Comparison of ENCODE assay signal across 16 cellular contexts in genomic region chr7:100929811-100930174, GRCh38. TPM values are rescaled to one million over a fixed set of nuclear protein-coding genes. Genes with fewer than 3 reads are reported as not detected.
A peak's percentile ranks its signal among the peaks of the same experiment; 100 is the strongest.
DNase-seq lines count a peak whose midpoint lies in the region; ATAC-seq and TF ChIP-seq lines count a peak whose summit lies in the region.
"Had no signal": no experiment of that assay in that cellular context is flagged by ENCODE, and none has a peak within 500 bp of the region (broad histone marks: within the 10 kb centered on the region; RNA-seq: fewer than 3 reads in every experiment).

No MANE protein-coding gene starts in this region.

- POLR2A ChIA-PET in MCF 10A (lab: Yijun Ruan, JAX): no interaction called here

- no peak overlapping the region for H3K27ac Mint-ChIP-seq in MCF 10A (ENCODE audit: low read depth, unreplicated experiment)
- no peak overlapping the region for H3K27ac Mint-ChIP-seq in activated CD8-positive, alpha-beta memory T cell treated with anti-CD3 and anti-CD28 coated beads, Interleukin-2, amount 10 ng/mL, durations not matched to agents 7 days and 5 days
- H3K27ac Mint-ChIP-seq: CD8-positive, alpha-beta T cell had no signal

- no peak for ATAC-seq in activated CD8-positive, alpha-beta memory T cell treated with anti-CD3 and anti-CD28 coated beads, Interleukin-2, amount 10 ng/mL, durations not matched to agents 7 days and 5 days
- ATAC-seq: CD8-positive, alpha-beta T cell; Panc1 had no signal

- no peaks in the 10 kb centered on the region for H3K27me3 Mint-ChIP-seq in MCF 10A (ENCODE audit: insufficient read depth, unreplicated experiment)
- H3K27me3 Mint-ChIP-seq in activated CD8-positive, alpha-beta memory T cell treated with anti-CD3 and anti-CD28 coated beads, Interleukin-2, amount 10 ng/mL, durations not matched to agents 7 days and 5 days: peaks cover 9% of the 10 kb centered on the region

- intact Hi-C loops in mammary epithelial cell (cut with micrococcal nuclease) (no loop called here), MCF 10A (cut with micrococcal nuclease) (no loop called here), posterior vena cava (cut with DNase I) (no loop called here)

- H3K4me2 ChIP-seq in mammary epithelial cell (ENCODE audit: insufficient read depth, low read depth, low read length): peak overlapping the region; percentile 44

- H3K9me3 ChIP-seq in mammary epithelial cell (replicated peaks; ENCODE audit: insufficient read depth, low read length): no peaks in the 10 kb centered on the region
- H3K9me3 ChIP-seq in iPS-15b (ENCODE audit: control insufficient read depth, insufficient read depth, low read length): peaks cover 2% of the 10 kb centered on the region

- dilution Hi-C loops in mammary epithelial cell (cut with HindIII; ENCODE audit: low sequenced_read_pairs): loop anchor here (10.0 kb wide), 1 partner anchor 585 kb away; no protein-coding TSS in a partner anchor

- H4K20me1 ChIP-seq in mammary epithelial cell (ENCODE audit: insufficient read depth, low read length): no peaks in the 10 kb centered on the region

- CTCF ChIA-PET in mammary epithelial cell (lab: Charles Lee; ENCODE audit: low non-redundant PET) (no interaction called here), MCF 10A (lab: Yijun Ruan, JAX) (no interaction called here)
- CTCF ChIA-PET in activated CD8-positive, alpha-beta memory T cell treated with anti-CD3 and anti-CD28 coated beads, Interleukin-2, amount 10 ng/mL, durations not matched to agents 7 days and 5 days (lab: Charles Lee): no interaction called here

- no peak overlapping the region for H3K27ac ChIP-seq in mammary epithelial cell (ENCODE audit: insufficient read depth, low read depth, low read length)
- H3K27ac ChIP-seq: 22Rv1 had no signal

- WGBS in mammary epithelial cell (ENCODE audit: low coverage, missing lambda C conversion rate): no CpG with 5 or more reads among the region's 1 CpG

- no peak overlapping the region for H3K4me3 Mint-ChIP-seq in MCF 10A (ENCODE audit: unreplicated experiment)
- no peak overlapping the region for H3K4me3 Mint-ChIP-seq in activated CD8-positive, alpha-beta memory T cell treated with anti-CD3 and anti-CD28 coated beads, Interleukin-2, amount 10 ng/mL, durations not matched to agents 7 days and 5 days
- H3K4me3 Mint-ChIP-seq: CD8-positive, alpha-beta T cell had no signal

- H3K27me3 ChIP-seq in mammary epithelial cell (ENCODE audit: insufficient read depth, low read length) (no peaks in the 10 kb centered on the region), iPS-15b (ENCODE audit: control insufficient read depth, insufficient read depth, low read length) (no peaks in the 10 kb centered on the region)

- H2AFZ ChIP-seq in mammary epithelial cell (ENCODE audit: low read depth, low read length): peak overlapping the region; percentile 38

- no peaks in the 10 kb centered on the region for H3K36me3 Mint-ChIP-seq in MCF 10A (ENCODE audit: insufficient read depth, unreplicated experiment)
- no peaks in the 10 kb centered on the region for H3K36me3 Mint-ChIP-seq in activated CD8-positive, alpha-beta memory T cell treated with anti-CD3 and anti-CD28 coated beads, Interleukin-2, amount 10 ng/mL, durations not matched to agents 7 days and 5 days
- H3K36me3 Mint-ChIP-seq: CD8-positive, alpha-beta T cell had no signal

- H3K4me1 ChIP-seq in mammary epithelial cell (ENCODE audit: insufficient read depth, low read length) (peaks cover 13% of the 10 kb centered on the region), iPS-15b (ENCODE audit: control insufficient read depth, insufficient read depth, low read length) (peaks cover 12% of the 10 kb centered on the region)

- in situ Hi-C loops in mammary epithelial cell (cut with MboI; ENCODE audit: low sequenced_read_pairs in 2 of 2): no loop called here

- no peaks in the 10 kb centered on the region for H3K4me1 Mint-ChIP-seq in MCF 10A (ENCODE audit: insufficient read depth, unreplicated experiment)
- H3K4me1 Mint-ChIP-seq in activated CD8-positive, alpha-beta memory T cell treated with anti-CD3 and anti-CD28 coated beads, Interleukin-2, amount 10 ng/mL, durations not matched to agents 7 days and 5 days: no peaks in the 10 kb centered on the region

- H3K36me3 ChIP-seq in mammary epithelial cell (ENCODE audit: insufficient read depth, low read length): no peaks in the 10 kb centered on the region
- H3K36me3 ChIP-seq in iPS-15b (ENCODE audit: control insufficient read depth, insufficient read depth, low read length): no peaks in the 10 kb centered on the region

- H3K4me3 ChIP-seq in mammary epithelial cell (replicated peaks in 1 of 3; ENCODE audit: insufficient read depth in 1 of 3, low read depth in 2 of 3, low read length in 3 of 3) (no peak overlapping the region), iPS-15b (ENCODE audit: low read depth, low read length) (no peak overlapping the region)

- TF ChIP-seq CTCF in mammary epithelial cell (conservative IDR thresholded peaks at IDR 0.05 in 1 of 2, IDR thresholded peaks at IDR 0.05 in 1 of 2; ENCODE audit: extremely low read depth in 1 of 2, insufficient read depth in 1 of 2, low read depth in 1 of 2, low read length in 2 of 2) (no peak), MCF 10A (IDR thresholded peaks at IDR 0.05; ENCODE audit: unreplicated experiment) (no peak)

- no peaks in the 10 kb centered on the region for H3K9me3 Mint-ChIP-seq in MCF 10A (ENCODE audit: unreplicated experiment)
- H3K9me3 Mint-ChIP-seq in activated CD8-positive, alpha-beta memory T cell treated with anti-CD3 and anti-CD28 coated beads, Interleukin-2, amount 10 ng/mL, durations not matched to agents 7 days and 5 days (ENCODE audit: low read depth): peaks cover 4% of the 10 kb centered on the region

- BruUV-seq in mammary epithelial cell (replicated peaks; lab: Mats Ljungman, UMichigan): no TSS peak
- BruUV-seq in MCF 10A (replicated peaks; lab: Mats Ljungman, UMichigan): no TSS peak

- no peak overlapping the region for H3K9ac ChIP-seq in mammary epithelial cell (ENCODE audit: insufficient read depth, low read length)
- H3K9ac ChIP-seq in iPS-15b (ENCODE audit: low read depth, low read length): peak overlapping the region; percentile 56

- DNase-seq in mammary epithelial cell (no peak), MCF 10A (ENCODE audit: unreplicated experiment) (no peak), posterior vena cava (ENCODE audit: low spot score) (peak; percentile 23), HCEC 1CT (no peak), DMS153 treated with DMSO at 0.1 percent for 48 hours (lab: John Stamatoyannopoulos, UW; ENCODE audit: unreplicated experiment) (no peak)
- DNase-seq in effector CD8-positive, alpha-beta T cell (lab: John Stamatoyannopoulos, UW): no peak
- no peak for DNase-seq in activated CD8-positive, alpha-beta memory T cell treated with anti-CD3 and anti-CD28 coated beads, Interleukin-2, amount 10 ng/mL, durations not matched to agents 7 days and 5 days
- DNase-seq: CD8-positive, alpha-beta T cell; NCI-H1048; NCI-H2107; SHP77 treated with DMSO at 0.1 percent for 48 hours had no signal

- no peaks in the 10 kb centered on the region for H3K79me2 ChIP-seq in mammary epithelial cell (ENCODE audit: insufficient read depth, low read length)

RNA-seq across cellular contexts. Expression of gene MUC3A, which starts 19.5 kb away (rescaled TPM):
- total RNA-seq in mammary epithelial cell: 1 to 10 TPM in 1 of 2 donors, under 1 TPM in 1; 0.33 to 6.0 TPM
- 0.51 TPM for polyA plus RNA-seq in mammary epithelial cell
- polyA minus RNA-seq in mammary epithelial cell: 0.21 TPM
- not detected in 2 replicates for total RNA-seq in MCF 10A (2022)
- under 1 TPM; 0.52 to 0.74 TPM for total RNA-seq in posterior vena cava
- total RNA-seq in activated CD8-positive, alpha-beta memory T cell treated with anti-CD3 and anti-CD28 coated beads, Interleukin-2, amount 10 ng/mL, durations not matched to agents 7 days and 5 days: not detected
- total RNA-seq: CD8-positive, alpha-beta T cell; Daoy had no signal
- polyA plus RNA-seq: BJ had no signal

RNA-seq across cellular contexts. Expression of gene ACHE, which starts 34.1 kb away (rescaled TPM):
- total RNA-seq in mammary epithelial cell (under 1 TPM; 0.14 to 0.17 TPM), MCF 10A (2022) (0.30 and 0.37 TPM in 2 replicates), posterior vena cava (1 to 10 TPM; 2.8 to 9.4 TPM)
- polyA plus RNA-seq in mammary epithelial cell: 0.07 TPM
- not detected for polyA minus RNA-seq in mammary epithelial cell
- total RNA-seq in activated CD8-positive, alpha-beta memory T cell treated with anti-CD3 and anti-CD28 coated beads, Interleukin-2, amount 10 ng/mL, durations not matched to agents 7 days and 5 days: under 1 TPM in 1 of 2 experiments, not detected in 1; 0.23 TPM

RNA-seq across cellular contexts. Expression of gene MUC12, which starts 39.6 kb away (rescaled TPM):
- total RNA-seq in mammary epithelial cell (under 1 TPM; under 0.01 to 0.33 TPM), MCF 10A (2022) (not detected in 2 replicates), posterior vena cava (1 to 10 TPM in 1 of 2 donors, under 1 TPM in 1; 0.62 to 1.5 TPM)
- polyA plus RNA-seq in mammary epithelial cell: 0.25 TPM
- polyA minus RNA-seq in mammary epithelial cell: not detected
- under 1 TPM; 0.64 to 0.68 TPM for total RNA-seq in activated CD8-positive, alpha-beta memory T cell treated with anti-CD3 and anti-CD28 coated beads, Interleukin-2, amount 10 ng/mL, durations not matched to agents 7 days and 5 days
- total RNA-seq: CD8-positive, alpha-beta T cell had no signal

RNA-seq across cellular contexts. Expression of gene UFSP1, which starts 40.3 kb away (rescaled TPM):
- 1 to 10 TPM; 2.0 to 3.7 TPM for total RNA-seq in mammary epithelial cell
- 1.1 TPM for polyA plus RNA-seq in mammary epithelial cell
- 4.2 TPM for polyA minus RNA-seq in mammary epithelial cell
- total RNA-seq in MCF 10A (2022): 2.8 and 3.4 TPM in 2 replicates
- total RNA-seq in posterior vena cava: 1 to 10 TPM; 2.7 to 3.3 TPM
- 1 to 10 TPM; 2.3 to 2.7 TPM for total RNA-seq in activated CD8-positive, alpha-beta memory T cell treated with anti-CD3 and anti-CD28 coated beads, Interleukin-2, amount 10 ng/mL, durations not matched to agents 7 days and 5 days

RNA-seq across cellular contexts. Expression of gene SRRT, which starts 54.9 kb away (rescaled TPM):
- 100 to 1,000 TPM in 1 of 2 donors, 10 to 100 TPM in 1; 29.5 to 127 TPM for total RNA-seq in mammary epithelial cell
- polyA plus RNA-seq in mammary epithelial cell: 57.6 TPM
- polyA minus RNA-seq in mammary epithelial cell: 127 TPM
- 111 and 142 TPM in 2 replicates for total RNA-seq in MCF 10A (2022)
- total RNA-seq in posterior vena cava: 10 to 100 TPM; 78.0 to 91.2 TPM
- total RNA-seq in activated CD8-positive, alpha-beta memory T cell treated with anti-CD3 and anti-CD28 coated beads, Interleukin-2, amount 10 ng/mL, durations not matched to agents 7 days and 5 days: 100 to 1,000 TPM; 290 to 312 TPM
